Comparison of ENCODE assay signal across 9 cellular contexts in genomic region chr11:62024975-62025374, GRCh38. TPM values are rescaled to one million over a fixed set of nuclear protein-coding genes. Genes with fewer than 3 reads are reported as not detected.
DNase-seq lines count a peak whose midpoint lies in the region; ATAC-seq and TF ChIP-seq lines count a peak whose summit lies in the region.
"Had no signal": no experiment of that assay in that cellular context is flagged by ENCODE, and none has a peak within 500 bp of the region (broad histone marks: within the 10 kb centered on the region; RNA-seq: fewer than 3 reads in every experiment).

No MANE protein-coding gene starts in this region.

- peaks cover 7 to 8% of the 10 kb centered on the region in 2 donors for H3K9me3 ChIP-seq in ascending aorta
- H3K9me3 ChIP-seq in mucosa of stomach (ENCODE audit: control insufficient read depth, low read length): no peaks in the 10 kb centered on the region

- H3K36me3 Mint-ChIP-seq in nephron progenitor cell (ENCODE audit: low read depth): peaks cover 7% of the 10 kb centered on the region

- H3K27me3 ChIP-seq in ascending aorta (no peaks in the 10 kb centered on the region), mucosa of stomach (ENCODE audit: control insufficient read depth, insufficient read depth, low read length) (no peaks in the 10 kb centered on the region)

- H3K27me3 Mint-ChIP-seq in nephron progenitor cell (ENCODE audit: low read depth, poor library complexity): peaks cover 2% of the 10 kb centered on the region

- peak overlapping the region; percentile 26 for H3K9ac ChIP-seq in mucosa of stomach (ENCODE audit: low read length)

- H3K4me3 ChIP-seq in AG10803 (ENCODE audit: low read length): no peak overlapping the region
- H3K4me3 ChIP-seq in ascending aorta: no peak overlapping the region
- no peak overlapping the region for H3K4me3 ChIP-seq in mucosa of stomach (ENCODE audit: low read length)

- peak overlapping the region; percentile 12 to 41 for H3K27ac ChIP-seq in ascending aorta

- H3K36me3 ChIP-seq in ascending aorta (no peaks in the 10 kb centered on the region), mucosa of stomach (ENCODE audit: control insufficient read depth, insufficient read depth, low read length) (no peaks in the 10 kb centered on the region)

- H3K9me3 Mint-ChIP-seq in nephron progenitor cell: peaks cover 53% of the 10 kb centered on the region

- DNase-seq in AG10803 (ENCODE audit: low read depth) (peak; percentile 1), ascending aorta (ENCODE audit: low spot score in 2 of 2) (no peak), NCI-H2081 treated with DMSO at 0.1 percent for 48 hours (lab: John Stamatoyannopoulos, UW) (no peak), nephron progenitor cell (no peak), NCI-H345 (lab: John Stamatoyannopoulos, UW) (no peak)
- DNase-seq: DND-41 had no signal

- no peak for TF ChIP-seq CTCF in AG10803 (conservative IDR thresholded peaks at IDR 0.05; ENCODE audit: low read length)
- TF ChIP-seq CTCF in ascending aorta (IDR thresholded peaks at IDR 0.05): no peak
- TF ChIP-seq CTCF in nephron progenitor cell (IDR thresholded peaks at IDR 0.05): no peak

- no peak overlapping the region for H3K27ac Mint-ChIP-seq in nephron progenitor cell

- ATAC-seq in HG03354 (IDR thresholded peaks at IDR 0.05; ENCODE audit: poor library complexity, severe bottlenecking, unreplicated experiment) (peak; percentile 9), GM19397 (IDR thresholded peaks at IDR 0.05; ENCODE audit: unreplicated experiment) (no peak)

- no peaks in the 10 kb centered on the region for H3K4me1 ChIP-seq in ascending aorta
- peaks cover 18% of the 10 kb centered on the region for H3K4me1 ChIP-seq in mucosa of stomach (ENCODE audit: control insufficient read depth, insufficient read depth, low read length)

- intact Hi-C loops in ascending aorta (cut with DNase I): no loop called here

- peaks cover 5% of the 10 kb centered on the region for H3K4me1 Mint-ChIP-seq in nephron progenitor cell

- H3K4me3 Mint-ChIP-seq in nephron progenitor cell: no peak overlapping the region

RNA-seq across cellular contexts. Expression of gene FTH1, which starts 57.5 kb away (rescaled TPM):
- total RNA-seq in ascending aorta: 2,353 TPM
